In genomic region chr22:46746192-46746591, GRCh38 we compare ENCODE assay signal across 26 cellular contexts. TPM values are rescaled to one million over a fixed set of nuclear protein-coding genes. Genes with fewer than 3 reads are reported as not detected.
DNase-seq lines count a peak whose midpoint lies in the region; ATAC-seq, FAIRE-seq and TF ChIP-seq lines count a peak whose summit lies in the region.
"Had no signal": no experiment of that assay in that cellular context is flagged by ENCODE, and none has a peak within 500 bp of the region (broad histone marks: within the 10 kb centered on the region; RNA-seq: fewer than 3 reads in every experiment).

No MANE protein-coding gene starts in this region.

- H3K9me3 ChIP-seq in HepG2 (ENCODE audit: low read length): no peaks in the 10 kb centered on the region
- H3K9me3 ChIP-seq in right lobe of liver: no peaks in the 10 kb centered on the region
- no peaks in the 10 kb centered on the region for H3K9me3 ChIP-seq in T-helper 17 cell (ENCODE audit: control insufficient read depth, low read length, poor library complexity, severe bottlenecking)
- no peaks in the 10 kb centered on the region for H3K9me3 ChIP-seq in kidney (ENCODE audit: control insufficient read depth in 1 of 2, low read length in 2 of 2)
- H3K9me3 ChIP-seq: HAP-1, SK-N-SH had no signal

- DNase-seq in HepG2 (ENCODE audit: low spot score) (no peak), right lobe of liver (no peak), T-helper 17 cell (no peak), kidney (peak; percentile 14), GM19239 (ENCODE audit: insufficient read length, low spot score) (no peak)
- no peak for DNase-seq in stimulated activated effector memory CD8-positive, alpha-beta T cell treated with anti-CD3 and anti-CD28 coated beads, Interleukin-12 subunit alpha, Interleukin-12 subunit beta, amount 100 ng/mL, for 72 hours (ENCODE audit: low spot score in 2 of 2)
- no peak for DNase-seq in activated CD8-positive, alpha-beta memory T cell treated with anti-CD3 and anti-CD28 coated beads, Interleukin-2, amount 50 U/mL, for 48 hours
- DNase-seq in stimulated activated CD4-positive, alpha-beta T cell treated with anti-CD3 and anti-CD28 coated beads, Interleukin-2, amount 100 ng/mL, for 24 hours: no peak
- DNase-seq: 8988T; ACHN; DND-41; HFFc6; MM.1S; NCI-H2029; NCI-H446 treated with DMSO at 0.1 percent for 48 hours; NCI-H526; NCI-H82; NK-92 treated with Interleukin-12 subunit alpha and Interleukin-12 subunit beta, amount 100 ng/mL, for 24 hours; PC-3; SK-N-SH had no signal

- H2AFZ ChIP-seq in HepG2 (ENCODE audit: low read length): no peak overlapping the region
- H2AFZ ChIP-seq: GM23338 had no signal

- H3K4me1 Mint-ChIP-seq in T-helper 17 cell: peaks cover 27% of the 10 kb centered on the region
- peaks cover 27% of the 10 kb centered on the region for H3K4me1 Mint-ChIP-seq in stimulated activated effector memory CD8-positive, alpha-beta T cell treated with anti-CD3 and anti-CD28 coated beads, Interleukin-12 subunit alpha, Interleukin-12 subunit beta, amount 100 ng/mL, for 72 hours
- H3K4me1 Mint-ChIP-seq: GM23338 had no signal

- H3K27ac Mint-ChIP-seq in T-helper 17 cell: peak overlapping the region; percentile 27
- H3K27ac Mint-ChIP-seq in stimulated activated effector memory CD8-positive, alpha-beta T cell treated with anti-CD3 and anti-CD28 coated beads, Interleukin-12 subunit alpha, Interleukin-12 subunit beta, amount 100 ng/mL, for 72 hours: peak overlapping the region; percentile 61
- H3K27ac Mint-ChIP-seq: GM23338, HFFc6, IgD-negative memory B cell had no signal

- H4K20me1 ChIP-seq in HepG2 (ENCODE audit: insufficient read depth, low read length): no peaks in the 10 kb centered on the region

- TF ChIP-seq CTCF in HepG2 (CRISPR knock-in tag; IDR thresholded peaks at IDR 0.05) (no peak), right lobe of liver (IDR thresholded peaks at IDR 0.05) (no peak), kidney (IDR thresholded peaks at IDR 0.05; ENCODE audit: borderline replicate concordance, extremely low read depth, insufficient read depth) (no peak)

- ATAC-seq in HepG2 (no peak), right lobe of liver (no peak), T-helper 17 cell (no peak)
- no peak for ATAC-seq in stimulated activated effector memory CD8-positive, alpha-beta T cell treated with anti-CD3 and anti-CD28 coated beads, Interleukin-12 subunit alpha, Interleukin-12 subunit beta, amount 100 ng/mL, for 72 hours
- ATAC-seq: GM23338, PC-3 had no signal

- H3K79me2 ChIP-seq in HepG2 (ENCODE audit: insufficient read depth, low read length): no peaks in the 10 kb centered on the region

- no peak for FAIRE-seq in HepG2 (lab: Jason Lieb, UNC)
- no peak for FAIRE-seq in kidney (lab: Jason Lieb, UNC)
- FAIRE-seq in GM19239 (lab: Jason Lieb, UNC): no peak
- FAIRE-seq: GM12892, GM18507 had no signal

- CTCF ChIA-PET in HepG2 (lab: Yijun Ruan, JAX; ENCODE audit: low intra/inter-chr PET ratio, low total read pairs): no interaction called here

- H3K9me3 Mint-ChIP-seq in stimulated activated effector memory CD8-positive, alpha-beta T cell treated with anti-CD3 and anti-CD28 coated beads, Interleukin-12 subunit alpha, Interleukin-12 subunit beta, amount 100 ng/mL, for 72 hours: peaks cover 4% of the 10 kb centered on the region
- H3K9me3 Mint-ChIP-seq: GM23338, HFFc6, IgD-negative memory B cell had no signal

- no peak overlapping the region for H3K9ac ChIP-seq in HepG2 (ENCODE audit: insufficient read depth, low read depth, low read length)
- H3K9ac ChIP-seq in kidney (ENCODE audit: low read length in 2 of 2): no peak overlapping the region
- H3K9ac ChIP-seq: KMS-11, SK-N-SH had no signal

- peaks cover 3 to 25% of the 10 kb centered on the region in 2 experiments; a peak in 3 of 5 replicates for H3K27me3 ChIP-seq in HepG2 (ENCODE audit: control insufficient read depth in 1 of 2, insufficient read depth in 2 of 2, low read length in 2 of 2)
- no peaks in the 10 kb centered on the region for H3K27me3 ChIP-seq in right lobe of liver

- no peak overlapping the region for H3K4me3 Mint-ChIP-seq in T-helper 17 cell
- H3K4me3 Mint-ChIP-seq in stimulated activated effector memory CD8-positive, alpha-beta T cell treated with anti-CD3 and anti-CD28 coated beads, Interleukin-12 subunit alpha, Interleukin-12 subunit beta, amount 100 ng/mL, for 72 hours: no peak overlapping the region
- H3K4me3 Mint-ChIP-seq: GM23338, HFFc6, IgD-negative memory B cell had no signal

- H3K27ac ChIP-seq in HepG2 (ENCODE audit: extremely low read length, insufficient read depth, low read length) (no peak overlapping the region), right lobe of liver (no peak overlapping the region), kidney (ENCODE audit: low read depth in 2 of 2, low read length in 2 of 2) (no peak overlapping the region)
- H3K27ac ChIP-seq: KMS-11 had no signal

- H3K36me3 ChIP-seq in HepG2 (replicated peaks in 1 of 2; ENCODE audit: control insufficient read depth in 1 of 2, insufficient read depth in 2 of 2, low read length in 2 of 2) (no peaks in the 10 kb centered on the region), right lobe of liver (no peaks in the 10 kb centered on the region), kidney (ENCODE audit: control insufficient read depth in 1 of 2, insufficient read depth in 2 of 2, low read length in 2 of 2) (no peaks in the 10 kb centered on the region)
- H3K36me3 ChIP-seq: HAP-1 had no signal

- BruUV-seq in HepG2 (replicated peaks; lab: Mats Ljungman, UMichigan): no TSS peak

- intact Hi-C loops in HepG2 (cut with micrococcal nuclease; ENCODE audit: unreplicated experiment) (no loop called here), right lobe of liver (cut with DNase I) (no loop called here), kidney (cut with DNase I) (no loop called here)

- no peak for TF ChIP-seq RAD21 in HepG2 (CRISPR knock-in tag; IDR thresholded peaks at IDR 0.05)

- no peak overlapping the region for H3K4me3 ChIP-seq in HepG2 (replicated peaks in 1 of 3; ENCODE audit: insufficient read depth in 1 of 3, low read depth in 2 of 3, low read length in 3 of 3)
- H3K4me3 ChIP-seq in right lobe of liver: no peak overlapping the region
- H3K4me3 ChIP-seq in kidney (ENCODE audit: low read length in 2 of 2): no peak overlapping the region
- H3K4me3 ChIP-seq: GM23338, HAP-1 had no signal

- no peaks in the 10 kb centered on the region for H3K27me3 Mint-ChIP-seq in T-helper 17 cell

- TF ChIP-seq EP300 in HepG2 (IDR thresholded peaks at IDR 0.05; ENCODE audit: low read depth in 2 of 2, low read length in 2 of 2) (no peak), HepG2 (CRISPR knock-in tag; IDR thresholded peaks at IDR 0.05; ENCODE audit: borderline replicate concordance) (no peak)

- 48% methylated on average over 5 of the region's 5 CpGs for WGBS in HepG2 (ENCODE audit: low lambda C conversion rate)
- 79% methylated on average over 5 of the region's 5 CpGs for WGBS in right lobe of liver (ENCODE audit: insufficient coverage, low coverage, low lambda C conversion rate, missing lambda C conversion rate)

- POLR2A ChIA-PET in HepG2 (lab: Yijun Ruan, JAX): interaction anchor here (1.2 kb wide), 1 partner anchor 13 kb away, joined by 3 read pairs; no protein-coding TSS in a partner anchor

- in situ Hi-C loops in HepG2 (cut with HindIII; ENCODE audit: extremely low pct_ligation_motif_present, low pct_unique_long_range_greater_than_20kb): no loop called here

- no peak for TF ChIP-seq POLR2A in HepG2 (IDR thresholded peaks at IDR 0.05; ENCODE audit: insufficient read depth in 1 of 2, low read depth in 2 of 2, low read length in 2 of 2)
- no peak for TF ChIP-seq POLR2A in right lobe of liver (IDR thresholded peaks at IDR 0.05)

- H3K4me1 ChIP-seq in HepG2 (ENCODE audit: insufficient read depth, low read length): peaks cover 80% of the 10 kb centered on the region
- H3K4me1 ChIP-seq in right lobe of liver: peaks cover 0 to 43% (median 20%) of the 10 kb centered on the region in 4 donors
- H3K4me1 ChIP-seq in kidney (ENCODE audit: control insufficient read depth in 1 of 2, insufficient read depth in 1 of 2, low read depth in 1 of 2, low read length in 2 of 2): peaks cover 20% of the 10 kb centered on the region in 2 donors
- H3K4me1 ChIP-seq: HAP-1 had no signal

- H3K4me2 ChIP-seq in HepG2 (ENCODE audit: low read depth, low read length): 0 out of 2 replicates have a peak overlapping the region, but pooled peaks have one; percentile 1
- H3K4me2 ChIP-seq: GM23338, KMS-11, SK-N-SH had no signal

- no peaks in the 10 kb centered on the region for H3K36me3 Mint-ChIP-seq in T-helper 17 cell (ENCODE audit: low read depth)
- H3K36me3 Mint-ChIP-seq in stimulated activated effector memory CD8-positive, alpha-beta T cell treated with anti-CD3 and anti-CD28 coated beads, Interleukin-12 subunit alpha, Interleukin-12 subunit beta, amount 100 ng/mL, for 72 hours: no peaks in the 10 kb centered on the region
- H3K36me3 Mint-ChIP-seq: IgD-negative memory B cell had no signal

RNA-seq across cellular contexts. Expression of gene CERK, which starts 8.1 kb away (rescaled TPM):
- total RNA-seq in HepG2 (2016; rRNA removed; fragmentation: Illumina TruSeq; extraction: Trizol): 40.3 and 41.8 TPM in 2 replicates
- total RNA-seq in HepG2 (2016; cell fraction: cytosol; rRNA removed; fragmentation: Illumina TruSeq; extraction: Trizol; ENCODE audit: low read depth): 33.8 and 34.8 TPM in 2 replicates
- total RNA-seq in HepG2 (2016; cell fraction: insoluble cytoplasmic fraction; rRNA removed; fragmentation: Illumina TruSeq; extraction: Trizol): 36.2 and 38.6 TPM in 2 replicates
- total RNA-seq in HepG2 (2016; cell fraction: membrane; rRNA removed; fragmentation: Illumina TruSeq; extraction: Trizol): 63.0 and 65.4 TPM in 2 replicates
- 26.0 and 34.7 TPM in 2 replicates for total RNA-seq in HepG2 (2016; cell fraction: nucleus; rRNA removed; fragmentation: Illumina TruSeq; extraction: Trizol)
- 41.9 and 49.5 TPM in 2 replicates for polyA plus RNA-seq in HepG2 (2011; rRNA removed)
- 38.6 and 42.2 TPM in 2 replicates for polyA plus RNA-seq in HepG2 (2011; cell fraction: cytosol; rRNA removed)
- polyA plus RNA-seq in HepG2 (2011; cell fraction: nucleus; rRNA removed): 42.7 and 45.1 TPM in 2 replicates
- polyA plus RNA-seq in HepG2 (2012): 38.6 and 44.4 TPM in 2 replicates
- 31.4 and 34.6 TPM in 2 replicates for polyA plus RNA-seq in HepG2 (2016; cell fraction: cytosol; fragmentation: Illumina TruSeq; extraction: Trizol; ENCODE audit: low read depth)
- 32.4 and 37.2 TPM in 2 replicates for polyA plus RNA-seq in HepG2 (2016; cell fraction: insoluble cytoplasmic fraction; fragmentation: Illumina TruSeq; extraction: Trizol; ENCODE audit: low read depth)
- 47.9 and 48.5 TPM in 2 replicates for polyA plus RNA-seq in HepG2 (2016; cell fraction: membrane; fragmentation: Illumina TruSeq; extraction: Trizol; ENCODE audit: low read depth)
- 42.2 and 46.3 TPM in 2 replicates for polyA plus RNA-seq in HepG2 (2016; cell fraction: nucleus; fragmentation: Illumina TruSeq; extraction: Trizol; ENCODE audit: insufficient read depth, low read depth)
- 29.1 and 59.9 TPM in 2 replicates for polyA minus RNA-seq in HepG2 (2011; rRNA and poly(A)+ RNA removed; ENCODE audit: low replicate concordance)
- polyA minus RNA-seq in HepG2 (2011; cell fraction: cytosol; rRNA and poly(A)+ RNA removed): 26.6 and 33.8 TPM in 2 replicates
- polyA minus RNA-seq in HepG2 (2011; cell fraction: nucleus; rRNA and poly(A)+ RNA removed): 39.4 and 41.5 TPM in 2 replicates
- total RNA-seq in right lobe of liver: 10 to 100 TPM in 5 of 6 experiments, 1 to 10 TPM in 1; 9.6 to 27.5 (median 18.5) TPM
- 100 to 1,000 TPM; 164 to 174 TPM for total RNA-seq in T-helper 17 cell
- total RNA-seq in kidney: 28.2 TPM
- 21.6 TPM for polyA plus RNA-seq in kidney (ENCODE audit: insufficient read depth, low read depth, low replicate concordance)

RNA-seq across cellular contexts. Expression of gene TBC1D22A, which starts 16.3 kb away (rescaled TPM):
- 17.3 and 17.6 TPM in 2 replicates for total RNA-seq in HepG2 (2016; rRNA removed; fragmentation: Illumina TruSeq; extraction: Trizol)
- total RNA-seq in HepG2 (2016; cell fraction: cytosol; rRNA removed; fragmentation: Illumina TruSeq; extraction: Trizol; ENCODE audit: low read depth): 13.6 and 13.8 TPM in 2 replicates
- 14.5 and 18.0 TPM in 2 replicates for total RNA-seq in HepG2 (2016; cell fraction: insoluble cytoplasmic fraction; rRNA removed; fragmentation: Illumina TruSeq; extraction: Trizol)
- 15.2 and 19.7 TPM in 2 replicates for total RNA-seq in HepG2 (2016; cell fraction: membrane; rRNA removed; fragmentation: Illumina TruSeq; extraction: Trizol)
- 11.0 and 13.2 TPM in 2 replicates for total RNA-seq in HepG2 (2016; cell fraction: nucleus; rRNA removed; fragmentation: Illumina TruSeq; extraction: Trizol)
- 17.5 and 18.0 TPM in 2 replicates for polyA plus RNA-seq in HepG2 (2011; rRNA removed)
- polyA plus RNA-seq in HepG2 (2011; cell fraction: cytosol; rRNA removed): 16.4 and 18.2 TPM in 2 replicates
- 14.2 and 18.7 TPM in 2 replicates for polyA plus RNA-seq in HepG2 (2011; cell fraction: nucleus; rRNA removed)
- 12.4 and 15.2 TPM in 2 replicates for polyA plus RNA-seq in HepG2 (2012)
- 7.7 and 9.5 TPM in 2 replicates for polyA plus RNA-seq in HepG2 (2016; cell fraction: cytosol; fragmentation: Illumina TruSeq; extraction: Trizol; ENCODE audit: low read depth)
- polyA plus RNA-seq in HepG2 (2016; cell fraction: insoluble cytoplasmic fraction; fragmentation: Illumina TruSeq; extraction: Trizol; ENCODE audit: low read depth): 17.3 and 21.6 TPM in 2 replicates
- 14.3 and 16.8 TPM in 2 replicates for polyA plus RNA-seq in HepG2 (2016; cell fraction: membrane; fragmentation: Illumina TruSeq; extraction: Trizol; ENCODE audit: low read depth)
- polyA plus RNA-seq in HepG2 (2016; cell fraction: nucleus; fragmentation: Illumina TruSeq; extraction: Trizol; ENCODE audit: insufficient read depth, low read depth): 13.4 and 13.5 TPM in 2 replicates
- 14.2 and 23.5 TPM in 2 replicates for polyA minus RNA-seq in HepG2 (2011; rRNA and poly(A)+ RNA removed; ENCODE audit: low replicate concordance)
- 11.9 and 12.0 TPM in 2 replicates for polyA minus RNA-seq in HepG2 (2011; cell fraction: cytosol; rRNA and poly(A)+ RNA removed)
- 21.5 and 22.0 TPM in 2 replicates for polyA minus RNA-seq in HepG2 (2011; cell fraction: nucleus; rRNA and poly(A)+ RNA removed)
- 10 to 100 TPM; 10.9 to 18.1 (median 14.0) TPM for total RNA-seq in right lobe of liver
- 10 to 100 TPM; 42.1 to 43.8 TPM for total RNA-seq in T-helper 17 cell
- total RNA-seq in kidney: 39.4 TPM
- 24.6 TPM for polyA plus RNA-seq in kidney (ENCODE audit: insufficient read depth, low read depth, low replicate concordance)
